ENCODE assay signal across 8 cellular contexts in genomic region chr5:131382407-131383395, GRCh38.
DNase-seq lines count a peak whose midpoint lies in the region; ATAC-seq, FAIRE-seq and TF ChIP-seq lines count a peak whose summit lies in the region.

No MANE protein-coding gene starts in this region.

- peaks cover 2 to 9% of the 10 kb centered on the region in 2 experiments; a peak in 2 of 4 replicates for H3K4me1 ChIP-seq in HCT116 (ENCODE audit: control insufficient read depth in 1 of 2, insufficient read depth in 2 of 2, low read length in 2 of 2)
- H3K4me1 ChIP-seq in lower lobe of right lung, result peaks cover 57% of the 10 kb centered on the region

- H3K9ac ChIP-seq in HCT116 (ENCODE audit: low read length), result no peak overlapping the region

- no TSS peak for BruUV-seq in HCT116 (replicated peaks; lab: Mats Ljungman, UMichigan)

- TF ChIP-seq POLR2A in HCT116 (IDR thresholded peaks at IDR 0.05; ENCODE audit: borderline replicate concordance, extremely low read depth, insufficient read depth, insufficient read length), result no peak

- DNase-seq in AG04450 (ENCODE audit: low read depth, low spot score), result peak; percentile 8
- DNase-seq in GM10266 (ENCODE audit: extremely low spot score), result peak; percentile 33
- peak; percentile 50 for DNase-seq in HCT116 (ENCODE audit: low read depth, low spot score)
- DNase-seq in SK-MEL-5 (ENCODE audit: low read depth, low spot score), result peak; percentile 82
- DNase-seq in bronchial epithelial cell (ENCODE audit: low read depth), result peak; percentile 67
- DNase-seq in lower lobe of right lung, result no peak
- no peak for DNase-seq in superior temporal gyrus (ENCODE audit: extremely low spot score)

- H3K27ac ChIP-seq in AG04450 (ENCODE audit: low read depth, low read length) (no peak overlapping the region), HCT116 (ENCODE audit: low read depth, low read length) (no peak overlapping the region), lower lobe of right lung (no peak overlapping the region)

- intact Hi-C loops in HCT116 (cut with micrococcal nuclease), result loop anchor here (1.0 to 10.0 kb wide), 4 partner anchors 118 to 1478 kb away; partner anchors contain the start of genes CDC42SE2, CHSY3 and HINT1
- intact Hi-C loops in lower lobe of right lung (cut with DNase I), result no loop called here

- H3K4me2 ChIP-seq in HCT116 (ENCODE audit: low read length), result no peak overlapping the region

- no peak overlapping the region for H2AFZ ChIP-seq in HCT116 (ENCODE audit: low read depth, low read length, poor library complexity, severe bottlenecking)

- TF ChIP-seq CTCF in AG04450 (IDR thresholded peaks at IDR 0.05; ENCODE audit: low read depth, low read length), result peak; percentile 49
- peak; percentile 55 for TF ChIP-seq CTCF in GM10266 (IDR thresholded peaks at IDR 0.05; ENCODE audit: control insufficient read depth, insufficient read depth, low read depth, missing control alignments)
- peak; percentile 51 to 72 (median 67); a peak in 5 of 6 replicates for TF ChIP-seq CTCF in HCT116 (IDR thresholded peaks at IDR 0.05 in 2 of 3, conservative IDR thresholded peaks at IDR 0.05 in 1 of 3; ENCODE audit: borderline replicate concordance in 1 of 3, insufficient read depth in 1 of 3, low read depth in 2 of 3, low read length in 2 of 3)
- peak; percentile 60; the same call in 1 of the 2 replicates for TF ChIP-seq CTCF in LNCAP (IDR thresholded peaks at IDR 0.05)
- peak; percentile 71 for TF ChIP-seq CTCF in bronchial epithelial cell (IDR thresholded peaks at IDR 0.05; ENCODE audit: insufficient read depth, low read length, severe bottlenecking)
- TF ChIP-seq CTCF in lower lobe of right lung (IDR thresholded peaks at IDR 0.05), result peak; percentile 55

- CTCF ChIA-PET in AG04450 (lab: Charles Lee), result interaction anchor here (0.8 to 2.0 kb wide), 12 partner anchors 8 to 625 kb away, joined by 3 to 12 read pairs (median 3); partner anchors contain the start of genes CDC42SE2 and HINT1
- CTCF ChIA-PET in HCT116 (lab: Charles Lee), result interaction anchor here (0.6 to 1.2 kb wide), 7 partner anchors 124 to 511 kb away, joined by 3 to 6 read pairs (median 3); partner anchors contain the start of gene HINT1

- no peaks in the 10 kb centered on the region for H4K20me1 ChIP-seq in HCT116 (ENCODE audit: insufficient read depth)

- in situ Hi-C loops in SK-MEL-5 (cut with HindIII; ENCODE audit: low pct_unique_long_range_greater_than_20kb, low sequenced_read_pairs), result no loop called here

- H3K9me3 ChIP-seq in AG04450 (ENCODE audit: control insufficient read depth, insufficient read depth, low read length) (no peaks in the 10 kb centered on the region), HCT116 (ENCODE audit: control insufficient read depth in 1 of 2, insufficient read depth in 1 of 2, low read depth in 1 of 2, low read length in 2 of 2) (no peaks in the 10 kb centered on the region), lower lobe of right lung (no peaks in the 10 kb centered on the region)

- RAD21 ChIA-PET in HCT116 (lab: Charles Lee; ENCODE audit: low non-redundant PET in 1 of 2, low total read pairs in 2 of 2, uncharacterized antibody in 2 of 2, unreplicated experiment in 2 of 2), result no interaction called here

- TF ChIP-seq RAD21 in HCT116 (IDR thresholded peaks at IDR 0.05; ENCODE audit: low read depth), result peak; percentile 83

- no peak for FAIRE-seq in bronchial epithelial cell (lab: Jason Lieb, UNC)

- H3K36me3 ChIP-seq in HCT116 (ENCODE audit: control insufficient read depth in 1 of 2, insufficient read depth in 2 of 2, low read length in 2 of 2) (peaks cover 2 to 4% of the 10 kb centered on the region in 2 experiments; a peak in 1 of 4 replicates), bronchial epithelial cell (ENCODE audit: control insufficient read depth, insufficient read depth, low read length) (peaks cover 2% of the 10 kb centered on the region), lower lobe of right lung (peaks cover 11% of the 10 kb centered on the region)

- POLR2A ChIA-PET in AG04450 (lab: Yijun Ruan, JAX), result no interaction called here
- POLR2A ChIA-PET in HCT116 (lab: Charles Lee), result interaction anchor here (1.1 kb wide), 1 partner anchor 26 kb away, joined by 3 read pairs; no protein-coding TSS in a partner anchor

- peaks cover 10% of the 10 kb centered on the region; the same call in 1 of the 2 replicates for H3K79me2 ChIP-seq in HCT116 (ENCODE audit: insufficient read depth, low read length)

- H3K27me3 ChIP-seq in AG04450 (ENCODE audit: control insufficient read depth, insufficient read depth, low read length) (no peaks in the 10 kb centered on the region), HCT116 (ENCODE audit: insufficient read depth, low read length) (no peaks in the 10 kb centered on the region), bronchial epithelial cell (ENCODE audit: control insufficient read depth, insufficient read depth, low read length) (no peaks in the 10 kb centered on the region), lower lobe of right lung (ENCODE audit: low read depth) (no peaks in the 10 kb centered on the region)

- ATAC-seq in HCT116, result peak; percentile 97
- ATAC-seq in lower lobe of right lung, result peak; percentile 82 to 89

- H3K9me2 ChIP-seq in HCT116 (ENCODE audit: insufficient read depth), result no peaks in the 10 kb centered on the region

- H3K4me3 ChIP-seq in AG04450 (ENCODE audit: low read depth, low read length) (no peak overlapping the region), HCT116 (replicated peaks in 1 of 2; ENCODE audit: low read depth in 1 of 2, low read length in 2 of 2) (no peak overlapping the region), bronchial epithelial cell (ENCODE audit: low read depth, low read length) (no peak overlapping the region), lower lobe of right lung (no peak overlapping the region)

TF ChIP-seq in HCT116, 20 proteins besides CTCF, POLR2A, EP300 and RAD21:
- TF ChIP-seq JUND (IDR thresholded peaks at IDR 0.05) (no peak), ELF1 (IDR thresholded peaks at IDR 0.05; ENCODE audit: borderline replicate concordance, low read depth) (peak; percentile 59), SRF (IDR thresholded peaks at IDR 0.05; ENCODE audit: low read depth) (no peak), YY1 (IDR thresholded peaks at IDR 0.05; ENCODE audit: extremely low read depth, insufficient replicate concordance, low read depth, low read length) (peak; percentile 14), POLR2AphosphoS5 (IDR thresholded peaks at IDR 0.05; ENCODE audit: low read depth, low read length) (no peak), CBX3 (IDR thresholded peaks at IDR 0.05; ENCODE audit: low read depth) (peak; percentile 34; the same call in 1 of the 2 replicates), ZBTB33 (IDR thresholded peaks at IDR 0.05; ENCODE audit: extremely low read depth, insufficient replicate concordance, low read length) (no peak), EZH2phosphoT487 (IDR thresholded peaks at IDR 0.05; ENCODE audit: borderline replicate concordance) (no peak)

Comparison
In these comparisons a context has a peak if more than half of its experiments do, and no peak if none do; other contexts are left out.
1. DNase-seq: peak in AG04450 (single experiment), GM10266 (single experiment), HCT116 (single experiment), SK-MEL-5 (single experiment) and bronchial epithelial cell (single experiment); none in lower lobe of right lung (single experiment) and superior temporal gyrus (single experiment).
2. Peak in every context shown above with its lines, with median percentiles within 50 percentile points of each other: CTCF ChIP-seq.